ENCODE assay signal across 9 cellular contexts in the genomic region with DNA sequence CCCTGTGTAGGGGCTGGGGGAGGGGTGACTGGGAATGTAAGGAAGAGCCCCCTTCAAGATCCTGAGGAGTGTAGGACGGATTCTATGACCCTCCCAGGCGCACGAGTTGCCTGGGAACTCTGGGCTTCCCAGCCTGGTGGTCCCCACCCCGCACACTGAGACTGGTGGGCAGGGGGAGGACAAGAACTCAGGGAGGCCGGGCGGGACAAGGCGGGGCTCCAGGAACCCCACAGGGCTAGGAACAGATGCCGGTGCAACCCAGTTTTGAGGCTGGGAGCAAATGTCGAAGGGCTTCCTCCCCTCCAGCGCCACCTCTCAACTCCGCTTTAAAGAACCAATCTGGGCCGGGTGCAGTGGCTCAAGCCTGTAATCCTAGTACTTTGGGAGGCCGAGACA. TPM values are rescaled to one million over a fixed set of nuclear protein-coding genes. Genes with fewer than 3 reads are reported as not detected.
A peak's percentile ranks its signal among the peaks of the same experiment; 100 is the strongest.
DNase-seq lines count a peak whose midpoint lies in the region; ATAC-seq and TF ChIP-seq lines count a peak whose summit lies in the region.
"Had no signal": no experiment of that assay in that cellular context is flagged by ENCODE, and none has a peak within 500 bp of the region (broad histone marks: within the 10 kb centered on the region; RNA-seq: fewer than 3 reads in every experiment).

No MANE protein-coding gene starts in this region.

- H3K36me3 ChIP-seq in BLaER1, result peaks cover 16% of the 10 kb centered on the region
- H3K36me3 ChIP-seq in OCI-LY3 (replicated peaks; ENCODE audit: low read depth, low read length), result peaks cover 16% of the 10 kb centered on the region

- no peaks in the 10 kb centered on the region for H3K9me3 Mint-ChIP-seq in osteocyte (ENCODE audit: unreplicated experiment)

- no peaks in the 10 kb centered on the region for H3K9me3 ChIP-seq in BLaER1
- no peaks in the 10 kb centered on the region for H3K9me3 ChIP-seq in OCI-LY3 (ENCODE audit: insufficient read depth, low read length)

- peaks cover 50% of the 10 kb centered on the region for H3K79me2 ChIP-seq in OCI-LY3 (ENCODE audit: low read length)

- H3K4me3 ChIP-seq in BLaER1, result peak overlapping the region; percentile 94
- peak overlapping the region; percentile 96; the same call in 1 of the 2 replicates for H3K4me3 ChIP-seq in OCI-LY3 (ENCODE audit: low read length)
- peak overlapping the region; percentile 88 for H3K4me3 ChIP-seq in epithelial cell of proximal tubule (ENCODE audit: low read depth, low read length)

- no peak overlapping the region for H2AFZ ChIP-seq in OCI-LY3 (ENCODE audit: low read depth, low read length)

- no peak for TF ChIP-seq CTCF in OCI-LY3 (IDR thresholded peaks at IDR 0.05; ENCODE audit: low read depth, low read length)
- TF ChIP-seq CTCF in epithelial cell of proximal tubule (conservative IDR thresholded peaks at IDR 0.05; ENCODE audit: low read depth, low read length), result no peak
- no peak for TF ChIP-seq CTCF in osteocyte (IDR thresholded peaks at IDR 0.05)

- H4K20me1 ChIP-seq in BLaER1 (peaks cover 29% of the 10 kb centered on the region), OCI-LY3 (ENCODE audit: insufficient read depth, low read length) (peaks cover 20% of the 10 kb centered on the region)

- H3K36me3 Mint-ChIP-seq in osteocyte (ENCODE audit: unreplicated experiment), result peaks cover 4% of the 10 kb centered on the region

- peak overlapping the region; percentile 96 for H3K9ac ChIP-seq in BLaER1
- no peak overlapping the region for H3K9ac ChIP-seq in OCI-LY3 (ENCODE audit: low read length)

- DNase-seq in epithelial cell of proximal tubule (ENCODE audit: low read depth) (no peak), osteocyte (ENCODE audit: extremely low spot score, unreplicated experiment) (no peak), COR-L47 (lab: John Stamatoyannopoulos, UW) (no peak), NCI-H82 (lab: John Stamatoyannopoulos, UW) (no peak)
- DNase-seq: SIG-M5 had no signal

- peak overlapping the region; percentile 97 for H3K27ac Mint-ChIP-seq in osteocyte (ENCODE audit: unreplicated experiment)

- H3K4me2 ChIP-seq in BLaER1, result peak overlapping the region; percentile 95
- H3K4me2 ChIP-seq in OCI-LY3 (ENCODE audit: low read length), result no peak overlapping the region

- H3K4me1 Mint-ChIP-seq in osteocyte (ENCODE audit: unreplicated experiment), result peaks cover 28% of the 10 kb centered on the region

- no peaks in the 10 kb centered on the region for H3K27me3 Mint-ChIP-seq in osteocyte (ENCODE audit: unreplicated experiment)

- H3K27me3 ChIP-seq in BLaER1, result no peaks in the 10 kb centered on the region
- H3K27me3 ChIP-seq in OCI-LY3 (ENCODE audit: low read depth, low read length), result no peaks in the 10 kb centered on the region

- H3K4me3 Mint-ChIP-seq in osteocyte (ENCODE audit: unreplicated experiment), result peak overlapping the region; percentile 88

- H3K4me1 ChIP-seq in BLaER1, result peaks cover 38% of the 10 kb centered on the region
- peaks cover 21% of the 10 kb centered on the region for H3K4me1 ChIP-seq in OCI-LY3 (ENCODE audit: low read length)

- peak overlapping the region; percentile 100 for H3K27ac ChIP-seq in BLaER1
- no peak overlapping the region for H3K27ac ChIP-seq in OCI-LY3 (ENCODE audit: low read length)

- ATAC-seq in HG02642 (IDR thresholded peaks at IDR 0.05; ENCODE audit: poor library complexity, unreplicated experiment) (no peak), HG02938 (IDR thresholded peaks at IDR 0.05; ENCODE audit: unreplicated experiment) (no peak)

RNA-seq across cellular contexts. Expression of a gene that starts 1.3 kb away (rescaled TPM):
- total RNA-seq in epithelial cell of proximal tubule, result 295 and 368 TPM in 2 replicates
- 115 and 119 TPM in 2 replicates for total RNA-seq in osteocyte

RNA-seq across cellular contexts. Expression of a gene that starts 37.7 kb away (rescaled TPM):
- 71.1 and 73.2 TPM in 2 replicates for total RNA-seq in epithelial cell of proximal tubule
- total RNA-seq in osteocyte, result 58.9 and 62.6 TPM in 2 replicates
